In the genomic region with DNA sequence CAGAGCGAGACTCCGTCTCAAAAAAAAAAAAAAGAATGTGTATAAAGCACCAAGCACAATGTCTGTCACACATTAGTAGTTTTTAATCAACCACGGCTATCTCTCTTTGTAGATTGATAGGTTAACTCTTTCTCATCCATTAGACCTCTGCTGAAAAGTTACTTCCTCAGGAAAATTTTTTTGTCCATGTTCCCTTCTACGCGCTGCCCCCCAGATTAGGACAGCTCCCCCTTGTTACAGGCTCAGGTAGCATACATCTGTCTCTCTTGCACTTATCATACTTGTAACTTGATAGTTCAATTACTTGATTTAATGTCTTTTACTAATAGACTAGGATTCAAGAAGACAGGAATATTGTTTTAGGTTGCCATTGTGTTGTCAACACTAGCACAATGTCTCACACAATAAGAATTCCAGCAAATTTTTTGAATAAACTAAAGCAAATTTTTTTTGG, we compare ENCODE assay signal across 11 cellular contexts. TPM values are rescaled to one million over a fixed set of nuclear protein-coding genes. Genes with fewer than 3 reads are reported as not detected.
DNase-seq lines count a peak whose midpoint lies in the region; ATAC-seq, FAIRE-seq and TF ChIP-seq lines count a peak whose summit lies in the region.
"Had no signal": no experiment of that assay in that cellular context is flagged by ENCODE, and none has a peak within 500 bp of the region (broad histone marks: within the 10 kb centered on the region; RNA-seq: fewer than 3 reads in every experiment).

No MANE protein-coding gene starts in this region.

- H3K27ac ChIP-seq in HepG2 (ENCODE audit: extremely low read length, insufficient read depth, low read length) (no peak overlapping the region), right lobe of liver (no peak overlapping the region), prostate gland (no peak overlapping the region)

- no TSS peak for BruUV-seq in HepG2 (replicated peaks; lab: Mats Ljungman, UMichigan)

- WGBS in HepG2 (ENCODE audit: low lambda C conversion rate), result 90% methylated on average over 5 of the region's 5 CpGs
- WGBS in right lobe of liver (ENCODE audit: insufficient coverage, low coverage, low lambda C conversion rate, missing lambda C conversion rate), result 66% methylated on average over 3 of the region's 5 CpGs
- WGBS in prostate gland, result 68% methylated on average over 5 of the region's 5 CpGs

- H3K79me2 ChIP-seq in HepG2 (ENCODE audit: insufficient read depth, low read length), result peaks cover 18% of the 10 kb centered on the region

- H3K27me3 ChIP-seq in HepG2 (ENCODE audit: control insufficient read depth in 1 of 2, insufficient read depth in 2 of 2, low read length in 2 of 2) (no peaks in the 10 kb centered on the region; a peak in 1 of 5 replicates), right lobe of liver (no peaks in the 10 kb centered on the region), iPS-15b (ENCODE audit: control insufficient read depth, insufficient read depth, low read length) (no peaks in the 10 kb centered on the region), prostate gland (replicated peaks; ENCODE audit: insufficient read depth) (no peaks in the 10 kb centered on the region)

- intact Hi-C loops in HepG2 (cut with micrococcal nuclease; ENCODE audit: unreplicated experiment) (loop anchor here (5.0 kb wide), 1 partner anchor 318 kb away; no protein-coding TSS in a partner anchor), right lobe of liver (cut with DNase I) (no loop called here), prostate gland (cut with DNase I) (loop anchor here (5.0 to 10.0 kb wide), 3 partner anchors 598 to 1100 kb away; partner anchors contain the start of gene RARS1), posterior vena cava (cut with DNase I) (no loop called here)

- no peak for TF ChIP-seq CTCF in HepG2 (CRISPR knock-in tag; IDR thresholded peaks at IDR 0.05)
- TF ChIP-seq CTCF in right lobe of liver (IDR thresholded peaks at IDR 0.05), result no peak
- no peak for TF ChIP-seq CTCF in WI38 (IDR thresholded peaks at IDR 0.05; ENCODE audit: low read depth, low read length)
- TF ChIP-seq CTCF in prostate gland (IDR thresholded peaks at IDR 0.05), result no peak

- H4K20me1 ChIP-seq in HepG2 (ENCODE audit: insufficient read depth, low read length), result no peaks in the 10 kb centered on the region

- no peak for FAIRE-seq in HepG2 (lab: Jason Lieb, UNC)

- H3K4me2 ChIP-seq in HepG2 (ENCODE audit: low read depth, low read length), result peak overlapping the region; percentile 79

- no peak for TF ChIP-seq RAD21 in HepG2 (CRISPR knock-in tag; IDR thresholded peaks at IDR 0.05)

- H3K9me3 ChIP-seq in HepG2 (ENCODE audit: low read length) (no peaks in the 10 kb centered on the region), right lobe of liver (no peaks in the 10 kb centered on the region), iPS-15b (ENCODE audit: control insufficient read depth, insufficient read depth, low read length) (no peaks in the 10 kb centered on the region), prostate gland (no peaks in the 10 kb centered on the region)

- no peak for TF ChIP-seq POLR2A in HepG2 (IDR thresholded peaks at IDR 0.05; ENCODE audit: insufficient read depth in 1 of 2, low read depth in 2 of 2, low read length in 2 of 2)
- TF ChIP-seq POLR2A in right lobe of liver (IDR thresholded peaks at IDR 0.05), result no peak
- no peak for TF ChIP-seq POLR2A in prostate gland (IDR thresholded peaks at IDR 0.05)

- CTCF ChIA-PET in HepG2 (lab: Yijun Ruan, JAX; ENCODE audit: low intra/inter-chr PET ratio, low total read pairs), result no interaction called here

- no peak overlapping the region for H2AFZ ChIP-seq in HepG2 (ENCODE audit: low read length)

- in situ Hi-C loops in HepG2 (cut with HindIII; ENCODE audit: extremely low pct_ligation_motif_present, low pct_unique_long_range_greater_than_20kb), result loop anchor here (25.0 kb wide), 2 partner anchors 598 to 898 kb away; no protein-coding TSS in a partner anchor

- POLR2A ChIA-PET in HepG2 (lab: Yijun Ruan, JAX), result no interaction called here

- peaks cover 0 to 8% of the 10 kb centered on the region in 2 experiments; a peak in 1 of 5 replicates for H3K36me3 ChIP-seq in HepG2 (replicated peaks in 1 of 2; ENCODE audit: control insufficient read depth in 1 of 2, insufficient read depth in 2 of 2, low read length in 2 of 2)
- H3K36me3 ChIP-seq in right lobe of liver, result no peaks in the 10 kb centered on the region
- peaks cover 9% of the 10 kb centered on the region for H3K36me3 ChIP-seq in iPS-15b (ENCODE audit: control insufficient read depth, insufficient read depth, low read length)
- no peaks in the 10 kb centered on the region for H3K36me3 ChIP-seq in prostate gland

- ATAC-seq in HepG2 (no peak), right lobe of liver (no peak)

- H3K9ac ChIP-seq in HepG2 (ENCODE audit: insufficient read depth, low read depth, low read length) (peak overlapping the region; percentile 89; the same call in 1 of the 2 replicates), iPS-15b (ENCODE audit: low read depth, low read length) (no peak overlapping the region)

- DNase-seq in HepG2 (ENCODE audit: low spot score) (no peak), right lobe of liver (no peak), prostate gland (ENCODE audit: low spot score) (no peak), posterior vena cava (ENCODE audit: low spot score) (no peak), NCI-H748 treated with DMSO at 0.1 percent for 48 hours (lab: John Stamatoyannopoulos, UW) (no peak), NCI-H2107 treated with DMSO at 0.1 percent for 48 hours (lab: John Stamatoyannopoulos, UW; ENCODE audit: unreplicated experiment) (no peak)
- DNase-seq: activated CD4-positive, alpha-beta T cell treated with anti-CD3 and anti-CD28 coated beads, Interleukin-2, amount 50 U/mL, for 4 hours; HCEC 1CT; NCI-H2029 had no signal

- H3K4me1 ChIP-seq in HepG2 (ENCODE audit: insufficient read depth, low read length) (peaks cover 12% of the 10 kb centered on the region), right lobe of liver (peaks cover 0 to 8% (median 0%) of the 10 kb centered on the region in 4 donors), iPS-15b (ENCODE audit: control insufficient read depth, insufficient read depth, low read length) (no peaks in the 10 kb centered on the region), prostate gland (replicated peaks) (no peaks in the 10 kb centered on the region)

- H3K4me3 ChIP-seq in HepG2 (replicated peaks in 1 of 3; ENCODE audit: insufficient read depth in 1 of 3, low read depth in 2 of 3, low read length in 3 of 3), result peak overlapping the region in 1 of 3 experiments; percentile 90; a peak in 2 of 6 replicates
- H3K4me3 ChIP-seq in right lobe of liver, result no peak overlapping the region
- H3K4me3 ChIP-seq in WI38 (ENCODE audit: low read depth, low read length), result peak overlapping the region; percentile 86
- H3K4me3 ChIP-seq in iPS-15b (ENCODE audit: low read depth, low read length), result peak overlapping the region; percentile 90
- H3K4me3 ChIP-seq in prostate gland, result no peak overlapping the region

- TF ChIP-seq EP300 in HepG2 (IDR thresholded peaks at IDR 0.05; ENCODE audit: low read depth in 2 of 2, low read length in 2 of 2) (no peak), HepG2 (CRISPR knock-in tag; IDR thresholded peaks at IDR 0.05; ENCODE audit: borderline replicate concordance) (no peak)

RNA-seq across cellular contexts. Expression of gene SPDL1, which starts 1.5 kb away (rescaled TPM):
- total RNA-seq in HepG2 (2016; rRNA removed; fragmentation: Illumina TruSeq; extraction: Trizol), result 36.6 and 61.4 TPM in 2 replicates
- total RNA-seq in HepG2 (2016; cell fraction: cytosol; rRNA removed; fragmentation: Illumina TruSeq; extraction: Trizol; ENCODE audit: low read depth), result 6.4 and 7.2 TPM in 2 replicates
- 38.1 and 53.5 TPM in 2 replicates for total RNA-seq in HepG2 (2016; cell fraction: insoluble cytoplasmic fraction; rRNA removed; fragmentation: Illumina TruSeq; extraction: Trizol)
- 20.7 and 24.8 TPM in 2 replicates for total RNA-seq in HepG2 (2016; cell fraction: membrane; rRNA removed; fragmentation: Illumina TruSeq; extraction: Trizol)
- 27.4 and 29.1 TPM in 2 replicates for total RNA-seq in HepG2 (2016; cell fraction: nucleus; rRNA removed; fragmentation: Illumina TruSeq; extraction: Trizol)
- polyA plus RNA-seq in HepG2 (2011; rRNA removed), result 5.2 and 10.9 TPM in 2 replicates
- 3.3 and 5.9 TPM in 2 replicates for polyA plus RNA-seq in HepG2 (2011; cell fraction: cytosol; rRNA removed)
- 7.4 and 9.6 TPM in 2 replicates for polyA plus RNA-seq in HepG2 (2011; cell fraction: nucleus; rRNA removed)
- polyA plus RNA-seq in HepG2 (2012), result 7.9 and 14.0 TPM in 2 replicates
- 2.5 and 3.2 TPM in 2 replicates for polyA plus RNA-seq in HepG2 (2016; cell fraction: cytosol; fragmentation: Illumina TruSeq; extraction: Trizol; ENCODE audit: low read depth)
- 49.1 and 50.5 TPM in 2 replicates for polyA plus RNA-seq in HepG2 (2016; cell fraction: insoluble cytoplasmic fraction; fragmentation: Illumina TruSeq; extraction: Trizol; ENCODE audit: low read depth)
- 6.6 and 7.7 TPM in 2 replicates for polyA plus RNA-seq in HepG2 (2016; cell fraction: membrane; fragmentation: Illumina TruSeq; extraction: Trizol; ENCODE audit: low read depth)
- polyA plus RNA-seq in HepG2 (2016; cell fraction: nucleus; fragmentation: Illumina TruSeq; extraction: Trizol; ENCODE audit: insufficient read depth, low read depth), result 41.2 TPM in 2 replicates
- polyA minus RNA-seq in HepG2 (2011; rRNA and poly(A)+ RNA removed; ENCODE audit: low replicate concordance), result 3.0 and 12.2 TPM in 2 replicates
- 4.0 and 8.9 TPM in 2 replicates for polyA minus RNA-seq in HepG2 (2011; cell fraction: cytosol; rRNA and poly(A)+ RNA removed)
- 15.2 and 19.2 TPM in 2 replicates for polyA minus RNA-seq in HepG2 (2011; cell fraction: nucleus; rRNA and poly(A)+ RNA removed)
- 1 to 10 TPM; 1.1 to 6.7 (median 2.4) TPM for total RNA-seq in right lobe of liver
- total RNA-seq in prostate gland, result 10 to 100 TPM in 1 of 2 donors, 1 to 10 TPM in 1; 9.0 to 12.6 TPM
- 1 to 10 TPM; 6.7 to 7.3 TPM for total RNA-seq in posterior vena cava

RNA-seq across cellular contexts. Expression of gene DOCK2, which starts 52.0 kb away (rescaled TPM):
- not detected in 2 replicates for total RNA-seq in HepG2 (2016; rRNA removed; fragmentation: Illumina TruSeq; extraction: Trizol)
- total RNA-seq in HepG2 (2016; cell fraction: cytosol; rRNA removed; fragmentation: Illumina TruSeq; extraction: Trizol; ENCODE audit: low read depth), result not detected in 2 replicates
- not detected in 2 replicates for total RNA-seq in HepG2 (2016; cell fraction: insoluble cytoplasmic fraction; rRNA removed; fragmentation: Illumina TruSeq; extraction: Trizol)
- not detected in 2 replicates for total RNA-seq in HepG2 (2016; cell fraction: membrane; rRNA removed; fragmentation: Illumina TruSeq; extraction: Trizol)
- total RNA-seq in HepG2 (2016; cell fraction: nucleus; rRNA removed; fragmentation: Illumina TruSeq; extraction: Trizol), result not detected in 2 replicates
- polyA plus RNA-seq in HepG2 (2011; rRNA removed), result not detected in 2 replicates
- polyA plus RNA-seq in HepG2 (2011; cell fraction: cytosol; rRNA removed), result 0.01 and 0.03 TPM in 2 replicates
- polyA plus RNA-seq in HepG2 (2011; cell fraction: nucleus; rRNA removed), result 0.03 TPM in 1 of 2 replicates, not detected in the other
- polyA plus RNA-seq in HepG2 (2012), result not detected in 2 replicates
- not detected in 2 replicates for polyA plus RNA-seq in HepG2 (2016; cell fraction: cytosol; fragmentation: Illumina TruSeq; extraction: Trizol; ENCODE audit: low read depth)
- polyA plus RNA-seq in HepG2 (2016; cell fraction: insoluble cytoplasmic fraction; fragmentation: Illumina TruSeq; extraction: Trizol; ENCODE audit: low read depth), result not detected in 2 replicates
- not detected in 2 replicates for polyA plus RNA-seq in HepG2 (2016; cell fraction: membrane; fragmentation: Illumina TruSeq; extraction: Trizol; ENCODE audit: low read depth)
- polyA plus RNA-seq in HepG2 (2016; cell fraction: nucleus; fragmentation: Illumina TruSeq; extraction: Trizol; ENCODE audit: insufficient read depth, low read depth), result not detected in 2 replicates
- 0.62 and 0.89 TPM in 2 replicates for polyA minus RNA-seq in HepG2 (2011; rRNA and poly(A)+ RNA removed; ENCODE audit: low replicate concordance)
- polyA minus RNA-seq in HepG2 (2011; cell fraction: cytosol; rRNA and poly(A)+ RNA removed), result not detected in 2 replicates
- not detected in 2 replicates for polyA minus RNA-seq in HepG2 (2011; cell fraction: nucleus; rRNA and poly(A)+ RNA removed)
- total RNA-seq in right lobe of liver, result 10 to 100 TPM in 1 of 6 experiments, 1 to 10 TPM in 5; 5.0 to 14.5 (median 7.4) TPM
- 1 to 10 TPM; 2.5 to 6.2 TPM for total RNA-seq in prostate gland
- 10 to 100 TPM; 26.0 to 33.8 TPM for total RNA-seq in posterior vena cava

Comparison
In these comparisons a context has a peak if more than half of its experiments do, and no peak if none do; other contexts are left out.
1. intact Hi-C loops: an anchor here in HepG2 (5.0 kb wide) and prostate gland (5.0 to 10.0 kb wide); none called in right lobe of liver and posterior vena cava.
2. H3K4me3 ChIP-seq: peak in WI38 (single experiment) and iPS-15b (single experiment); none in right lobe of liver (0 of 3) and prostate gland (0 of 2).